In genomic region chr1:224617410-224618361, GRCh38 we compare ENCODE assay signal across 8 cellular contexts. TPM values are rescaled to one million over a fixed set of nuclear protein-coding genes. Genes with fewer than 3 reads are reported as not detected.
DNase-seq lines count a peak whose midpoint lies in the region; TF ChIP-seq lines count a peak whose summit lies in the region.

No MANE protein-coding gene starts in this region.

- peak overlapping the region; percentile 66 to 83 (median 76) for H3K4me3 Mint-ChIP-seq in CD4-positive, alpha-beta memory T cell
- peak overlapping the region; percentile 63 for H3K4me3 Mint-ChIP-seq in neural crest cell

- intact Hi-C loops in CD4-positive, alpha-beta memory T cell (cut with micrococcal nuclease) = no loop called here
- intact Hi-C loops in colonic mucosa (cut with DNase I) = no loop called here

- no peaks in the 10 kb centered on the region for H3K36me3 ChIP-seq in CD4-positive, alpha-beta memory T cell (ENCODE audit: insufficient read depth, low read length)
- H3K36me3 ChIP-seq in Loucy (ENCODE audit: insufficient read depth, low read length) (no peaks in the 10 kb centered on the region), colonic mucosa (no peaks in the 10 kb centered on the region)

- peaks cover 27% of the 10 kb centered on the region for H3K27me3 ChIP-seq in CD4-positive, alpha-beta memory T cell (ENCODE audit: insufficient read depth, low read length)
- no peaks in the 10 kb centered on the region for H3K27me3 ChIP-seq in Loucy (ENCODE audit: insufficient read depth, low read length, poor library complexity, severe bottlenecking)
- H3K27me3 ChIP-seq in colonic mucosa = peaks cover 41% of the 10 kb centered on the region

- no peaks in the 10 kb centered on the region for H3K9me3 ChIP-seq in CD4-positive, alpha-beta memory T cell (ENCODE audit: control insufficient read depth in 1 of 2, low read length in 2 of 2)
- H3K9me3 ChIP-seq in Loucy (ENCODE audit: insufficient read depth, low read depth, low read length) (no peaks in the 10 kb centered on the region; the same call in 1 of the 2 replicates), colonic mucosa (no peaks in the 10 kb centered on the region)

- peaks cover 43 to 47% of the 10 kb centered on the region in 2 donors for H3K27me3 Mint-ChIP-seq in CD4-positive, alpha-beta memory T cell
- H3K27me3 Mint-ChIP-seq in neural crest cell (ENCODE audit: low read depth) = peaks cover 85% of the 10 kb centered on the region

- peaks cover 16 to 49% (median 29%) of the 10 kb centered on the region in 4 donors for H3K4me1 Mint-ChIP-seq in CD4-positive, alpha-beta memory T cell
- H3K4me1 Mint-ChIP-seq in neural crest cell = peaks cover 16% of the 10 kb centered on the region

- TF ChIP-seq CTCF in Loucy (conservative IDR thresholded peaks at IDR 0.05; ENCODE audit: low read length) = no peak
- no peak for TF ChIP-seq CTCF in neural crest cell (conservative IDR thresholded peaks at IDR 0.05)
- TF ChIP-seq CTCF in colonic mucosa (IDR thresholded peaks at IDR 0.05) = no peak

- H3K4me3 ChIP-seq in CD4-positive, alpha-beta memory T cell (ENCODE audit: low read length in 2 of 2) = peak overlapping the region in 1 of 2 donors; percentile 53
- H3K4me3 ChIP-seq in Loucy (ENCODE audit: low read length, poor library complexity, severe bottlenecking) (peak overlapping the region; percentile 86), colonic mucosa (no peak overlapping the region)

- CTCF ChIA-PET in CD4-positive, alpha-beta memory T cell (lab: Charles Lee; ENCODE audit: partially characterized antibody) = no interaction called here

- H4K20me1 ChIP-seq in Loucy (ENCODE audit: insufficient read depth, low read length, poor library complexity, severe bottlenecking) = no peaks in the 10 kb centered on the region

- no peak overlapping the region for H3K27ac ChIP-seq in CD4-positive, alpha-beta memory T cell (ENCODE audit: low read depth, low read length)
- no peak overlapping the region for H3K27ac ChIP-seq in colonic mucosa

- H3K4me2 ChIP-seq in Loucy (ENCODE audit: low read depth, low read length, poor library complexity, severe bottlenecking) = peak overlapping the region; percentile 79

- H3K9me2 ChIP-seq in Loucy (replicated peaks; ENCODE audit: low read depth, low read length) = no peaks in the 10 kb centered on the region

- H3K79me2 ChIP-seq in Loucy (ENCODE audit: insufficient read depth, low read length) = peaks cover 63% of the 10 kb centered on the region

- no peak overlapping the region for H2AFZ ChIP-seq in Loucy (ENCODE audit: low read length)

- H3K9ac ChIP-seq in Loucy (ENCODE audit: low read depth, low read length, poor library complexity, severe bottlenecking) = peak overlapping the region; percentile 85
- no peak overlapping the region for H3K9ac ChIP-seq in colonic mucosa (ENCODE audit: low read depth in 2 of 2, low read length in 2 of 2)

- POLR2A ChIA-PET in CD4-positive, alpha-beta memory T cell (lab: Charles Lee; ENCODE audit: partially characterized antibody) = no interaction called here

- H3K9me3 Mint-ChIP-seq in CD4-positive, alpha-beta memory T cell = peaks cover 0 to 13% (median 10%) of the 10 kb centered on the region in 8 donors
- peaks cover 7% of the 10 kb centered on the region for H3K9me3 Mint-ChIP-seq in neural crest cell

- peak overlapping the region in 5 of 7 donors; percentile 13 to 92 (median 85) for H3K27ac Mint-ChIP-seq in CD4-positive, alpha-beta memory T cell
- no peak overlapping the region for H3K27ac Mint-ChIP-seq in neural crest cell (ENCODE audit: unreplicated experiment)

- peaks cover 0 to 4% of the 10 kb centered on the region in 2 donors for H3K36me3 Mint-ChIP-seq in CD4-positive, alpha-beta memory T cell
- peaks cover 2% of the 10 kb centered on the region for H3K36me3 Mint-ChIP-seq in neural crest cell (ENCODE audit: low read depth)

- DNase-seq in CD4-positive, alpha-beta memory T cell = no peak
- DNase-seq in ecto neural progenitor cell (ENCODE audit: low spot score) (peak; percentile 54), neural crest cell (ENCODE audit: low read depth, low spot score) (no peak), middle frontal gyrus (ENCODE audit: extremely low spot score, low spot score) (no peak), colonic mucosa (no peak), cerebellar nuclear complex (lab: John Stamatoyannopoulos, UW) (no peak), HPDE6-E6E7 (ENCODE audit: extremely low spot score) (no peak)

- no peaks in the 10 kb centered on the region for H3F3A ChIP-seq in Loucy (ENCODE audit: low read depth)

- peaks cover 36% of the 10 kb centered on the region for H3K4me1 ChIP-seq in CD4-positive, alpha-beta memory T cell (ENCODE audit: insufficient read depth, low read length)
- H3K4me1 ChIP-seq in Loucy (ENCODE audit: insufficient read depth, low read length, poor library complexity, severe bottlenecking) (peaks cover 59% of the 10 kb centered on the region), colonic mucosa (peaks cover 4% of the 10 kb centered on the region)

RNA-seq across cellular contexts. Expression of gene CNIH3, which starts 1.6 kb away (rescaled TPM):
- total RNA-seq in CD4-positive, alpha-beta memory T cell = 1 to 10 TPM; 1.8 to 2.5 TPM
- polyA plus RNA-seq in CD4-positive, alpha-beta memory T cell = 1 to 10 TPM in 1 of 2 donors, under 1 TPM in 1; 0.40 to 1.9 TPM
- total RNA-seq in neural crest cell = 3.8 and 4.2 TPM in 2 replicates
- total RNA-seq in colonic mucosa = 1 to 10 TPM in 1 of 2 donors, under 1 TPM in 1; 0.69 to 1.4 TPM
